In the genomic region with DNA sequence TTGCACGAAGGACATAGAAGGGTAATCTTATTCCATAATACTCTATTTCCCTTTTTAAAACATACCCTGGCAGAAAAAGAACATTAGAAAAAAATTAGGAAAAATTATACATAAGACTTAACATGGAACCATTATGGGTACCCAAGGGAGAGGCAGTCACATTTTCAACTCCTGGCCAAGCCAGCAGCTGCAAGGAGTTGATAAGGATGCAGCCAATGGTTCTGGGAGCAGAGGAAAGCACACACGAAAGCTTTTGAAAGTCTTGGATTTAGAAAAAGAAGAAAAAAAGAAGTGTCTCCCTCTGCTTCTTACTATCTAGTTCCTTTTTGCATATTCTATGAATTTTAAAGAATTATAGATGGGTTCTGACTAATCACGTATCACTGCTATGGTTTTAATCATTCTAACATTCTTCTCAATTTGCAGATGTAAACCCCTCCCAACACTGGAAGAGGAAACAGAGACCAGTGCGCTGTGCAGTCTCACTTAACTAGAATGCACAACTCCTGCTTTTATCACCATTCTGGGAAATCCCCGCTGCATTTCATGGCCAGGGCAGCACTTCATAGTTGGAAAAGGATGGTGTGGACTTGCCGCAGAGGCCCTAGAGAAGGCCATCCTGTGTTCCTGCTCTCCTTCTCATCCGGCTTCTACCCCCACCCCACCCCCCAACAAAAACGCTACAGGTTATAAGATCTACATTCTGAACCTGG, we compare ENCODE assay signal across 1 cellular context.
TF ChIP-seq lines count a peak whose summit lies in the region.

No MANE protein-coding gene starts in this region.

TF ChIP-seq in K562, 482 proteins besides CTCF, POLR2A, EP300 and RAD21 (continued from another document and continues in another):
- TF ChIP-seq ATF6 (CRISPR knock-in tag; IDR thresholded peaks at IDR 0.05) (no peak), EZH2 (IDR thresholded peaks at IDR 0.05; ENCODE audit: borderline replicate concordance, low read depth, low read length) (no peak), SREBF2 (CRISPR knock-in tag; IDR thresholded peaks at IDR 0.05) (no peak), MTA1 (IDR thresholded peaks at IDR 0.05; ENCODE audit: borderline replicate concordance) (no peak), GATA2 (CRISPR knock-in tag; IDR thresholded peaks at IDR 0.05) (peak; percentile 66), ELF1 (tag; IDR thresholded peaks at IDR 0.05) (no peak), NELFE (IDR thresholded peaks at IDR 0.05; ENCODE audit: insufficient read depth, insufficient read length) (no peak), KDM2B (CRISPR knock-in tag; IDR thresholded peaks at IDR 0.05) (no peak), ESRRB (CRISPR knock-in tag; IDR thresholded peaks at IDR 0.05; ENCODE audit: borderline replicate concordance) (no peak), MYNN (IDR thresholded peaks at IDR 0.05) (no peak), MYNN (CRISPR knock-in tag; IDR thresholded peaks at IDR 0.05) (no peak), EHMT2 (IDR thresholded peaks at IDR 0.05) (peak; percentile 78), ZNF324 (CRISPR knock-in tag; IDR thresholded peaks at IDR 0.05) (no peak), NCOA2 (IDR thresholded peaks at IDR 0.05; ENCODE audit: partially characterized antibody in 2 of 2) (no peak), TAF9B (IDR thresholded peaks at IDR 0.05; ENCODE audit: partially characterized antibody) (no peak), ZNF639 (CRISPR knock-in tag; conservative IDR thresholded peaks at IDR 0.05 in 1 of 2, IDR thresholded peaks at IDR 0.05 in 1 of 2) (no peak), STAT5A (IDR thresholded peaks at IDR 0.05; ENCODE audit: borderline replicate concordance, low read length) (peak; percentile 65; the same call in 1 of the 2 replicates), GTF2E2 (tag; IDR thresholded peaks at IDR 0.05) (0 out of 2 replicates have a peak, but pooled peaks have one; percentile 47), RB1 (IDR thresholded peaks at IDR 0.05; ENCODE audit: low read depth) (no peak), ZNF23 (CRISPR knock-in tag; IDR thresholded peaks at IDR 0.05) (no peak), ASH1L (IDR thresholded peaks at IDR 0.05; ENCODE audit: borderline replicate concordance, low read depth, partially characterized antibody) (no peak), SAFB (IDR thresholded peaks at IDR 0.05; ENCODE audit: borderline replicate concordance, low read depth, low read length) (no peak), CCNT2 (IDR thresholded peaks at IDR 0.05; ENCODE audit: borderline replicate concordance, extremely low read depth, insufficient read length, low read depth, low read length) (peak; percentile 36), CHCHD3 (CRISPR knock-in tag; IDR thresholded peaks at IDR 0.05) (no peak), GABPB2 (CRISPR knock-in tag; conservative IDR thresholded peaks at IDR 0.05) (no peak), DMBX1 (CRISPR knock-in tag; IDR thresholded peaks at IDR 0.05; ENCODE audit: borderline replicate concordance) (no peak), SIN3B (IDR thresholded peaks at IDR 0.05; ENCODE audit: low read depth) (no peak), HNRNPLL (IDR thresholded peaks at IDR 0.05; ENCODE audit: low read depth, low read length, poor library complexity, severe bottlenecking) (no peak), RBM14 (IDR thresholded peaks at IDR 0.05; ENCODE audit: borderline replicate concordance, insufficient read depth, low read depth, low read length) (no peak), ZNF175 (CRISPR knock-in tag; IDR thresholded peaks at IDR 0.05; ENCODE audit: low read depth) (no peak), ADNP (tag; IDR thresholded peaks at IDR 0.05) (peak; percentile 23; the same call in 1 of the 2 replicates), HEY1 (CRISPR knock-in tag; IDR thresholded peaks at IDR 0.05; ENCODE audit: borderline replicate concordance) (0 out of 2 replicates have a peak, but pooled peaks have one; percentile 18), JUNB (CRISPR knock-in tag; conservative IDR thresholded peaks at IDR 0.05) (no peak), YY1 (IDR thresholded peaks at IDR 0.05; ENCODE audit: borderline replicate concordance in 1 of 3, control insufficient read depth in 1 of 3, extremely low read depth in 1 of 3, insufficient read depth in 3 of 3, insufficient read length in 1 of 3, insufficient replicate concordance in 2 of 3, low read depth in 1 of 3, low read length in 2 of 3) (no peak), ZNF354B (CRISPR knock-in tag; IDR thresholded peaks at IDR 0.05) (no peak), SMARCA5 (IDR thresholded peaks at IDR 0.05) (peak; percentile 69; the same call in 1 of the 2 replicates), ZNF174 (CRISPR knock-in tag; IDR thresholded peaks at IDR 0.05) (no peak), HDAC2 (IDR thresholded peaks at IDR 0.05) (peak; percentile 70; the same call in 1 of the 2 replicates), CBX8 (IDR thresholded peaks at IDR 0.05; ENCODE audit: borderline replicate concordance, extremely low read depth, low read depth, low read length, poor library complexity, severe bottlenecking) (no peak), ARID1B (IDR thresholded peaks at IDR 0.05) (peak; percentile 96), FOXP1 (CRISPR knock-in tag; IDR thresholded peaks at IDR 0.05) (no peak), RNF2 (IDR thresholded peaks at IDR 0.05) (0 out of 2 replicates have a peak, but pooled peaks have one; percentile 36), CEBPB (tag; IDR thresholded peaks at IDR 0.05) (no peak), PCBP2 (IDR thresholded peaks at IDR 0.05; ENCODE audit: low read depth, low read length, poor library complexity, severe bottlenecking) (no peak), IFI16 (CRISPR knock-in tag; IDR thresholded peaks at IDR 0.05) (no peak), BRD4 (IDR thresholded peaks at IDR 0.05) (no peak), ZNF589 (CRISPR knock-in tag; IDR thresholded peaks at IDR 0.05; ENCODE audit: low read depth) (peak; percentile 65; the same call in 1 of the 2 replicates), CHD2 (IDR thresholded peaks at IDR 0.05; ENCODE audit: low read depth, low read length) (no peak)
- TF ChIP-seq, protein P1, sequence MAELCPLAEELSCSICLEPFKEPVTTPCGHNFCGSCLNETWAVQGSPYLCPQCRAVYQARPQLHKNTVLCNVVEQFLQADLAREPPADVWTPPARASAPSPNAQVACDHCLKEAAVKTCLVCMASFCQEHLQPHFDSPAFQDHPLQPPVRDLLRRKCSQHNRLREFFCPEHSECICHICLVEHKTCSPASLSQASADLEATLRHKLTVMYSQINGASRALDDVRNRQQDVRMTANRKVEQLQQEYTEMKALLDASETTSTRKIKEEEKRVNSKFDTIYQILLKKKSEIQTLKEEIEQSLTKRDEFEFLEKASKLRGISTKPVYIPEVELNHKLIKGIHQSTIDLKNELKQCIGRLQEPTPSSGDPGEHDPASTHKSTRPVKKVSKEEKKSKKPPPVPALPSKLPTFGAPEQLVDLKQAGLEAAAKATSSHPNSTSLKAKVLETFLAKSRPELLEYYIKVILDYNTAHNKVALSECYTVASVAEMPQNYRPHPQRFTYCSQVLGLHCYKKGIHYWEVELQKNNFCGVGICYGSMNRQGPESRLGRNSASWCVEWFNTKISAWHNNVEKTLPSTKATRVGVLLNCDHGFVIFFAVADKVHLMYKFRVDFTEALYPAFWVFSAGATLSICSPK (IDR thresholded peaks at IDR 0.05; ENCODE audit: borderline replicate concordance): no peak
- TF ChIP-seq, protein P2, sequence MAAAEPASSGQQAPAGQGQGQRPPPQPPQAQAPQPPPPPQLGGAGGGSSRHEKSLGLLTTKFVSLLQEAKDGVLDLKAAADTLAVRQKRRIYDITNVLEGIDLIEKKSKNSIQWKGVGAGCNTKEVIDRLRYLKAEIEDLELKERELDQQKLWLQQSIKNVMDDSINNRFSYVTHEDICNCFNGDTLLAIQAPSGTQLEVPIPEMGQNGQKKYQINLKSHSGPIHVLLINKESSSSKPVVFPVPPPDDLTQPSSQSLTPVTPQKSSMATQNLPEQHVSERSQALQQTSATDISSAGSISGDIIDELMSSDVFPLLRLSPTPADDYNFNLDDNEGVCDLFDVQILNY (CRISPR knock-in tag; IDR thresholded peaks at IDR 0.05): no peak
- TF ChIP-seq, protein P3, sequence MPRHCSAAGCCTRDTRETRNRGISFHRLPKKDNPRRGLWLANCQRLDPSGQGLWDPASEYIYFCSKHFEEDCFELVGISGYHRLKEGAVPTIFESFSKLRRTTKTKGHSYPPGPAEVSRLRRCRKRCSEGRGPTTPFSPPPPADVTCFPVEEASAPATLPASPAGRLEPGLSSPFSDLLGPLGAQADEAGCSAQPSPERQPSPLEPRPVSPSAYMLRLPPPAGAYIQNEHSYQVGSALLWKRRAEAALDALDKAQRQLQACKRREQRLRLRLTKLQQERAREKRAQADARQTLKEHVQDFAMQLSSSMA (CRISPR knock-in tag; IDR thresholded peaks at IDR 0.05): no peak
- TF ChIP-seq, protein P4, sequence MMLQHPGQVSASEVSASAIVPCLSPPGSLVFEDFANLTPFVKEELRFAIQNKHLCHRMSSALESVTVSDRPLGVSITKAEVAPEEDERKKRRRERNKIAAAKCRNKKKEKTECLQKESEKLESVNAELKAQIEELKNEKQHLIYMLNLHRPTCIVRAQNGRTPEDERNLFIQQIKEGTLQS (IDR thresholded peaks at IDR 0.05): no peak
- TF ChIP-seq, protein P4 (CRISPR knock-in tag; conservative IDR thresholded peaks at IDR 0.05): no peak
- TF ChIP-seq, protein P5, sequence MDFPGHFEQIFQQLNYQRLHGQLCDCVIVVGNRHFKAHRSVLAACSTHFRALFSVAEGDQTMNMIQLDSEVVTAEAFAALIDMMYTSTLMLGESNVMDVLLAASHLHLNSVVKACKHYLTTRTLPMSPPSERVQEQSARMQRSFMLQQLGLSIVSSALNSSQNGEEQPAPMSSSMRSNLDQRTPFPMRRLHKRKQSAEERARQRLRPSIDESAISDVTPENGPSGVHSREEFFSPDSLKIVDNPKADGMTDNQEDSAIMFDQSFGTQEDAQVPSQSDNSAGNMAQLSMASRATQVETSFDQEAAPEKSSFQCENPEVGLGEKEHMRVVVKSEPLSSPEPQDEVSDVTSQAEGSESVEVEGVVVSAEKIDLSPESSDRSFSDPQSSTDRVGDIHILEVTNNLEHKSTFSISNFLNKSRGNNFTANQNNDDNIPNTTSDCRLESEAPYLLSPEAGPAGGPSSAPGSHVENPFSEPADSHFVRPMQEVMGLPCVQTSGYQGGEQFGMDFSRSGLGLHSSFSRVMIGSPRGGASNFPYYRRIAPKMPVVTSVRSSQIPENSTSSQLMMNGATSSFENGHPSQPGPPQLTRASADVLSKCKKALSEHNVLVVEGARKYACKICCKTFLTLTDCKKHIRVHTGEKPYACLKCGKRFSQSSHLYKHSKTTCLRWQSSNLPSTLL (IDR thresholded peaks at IDR 0.05): no peak
- TF ChIP-seq, protein P6, sequence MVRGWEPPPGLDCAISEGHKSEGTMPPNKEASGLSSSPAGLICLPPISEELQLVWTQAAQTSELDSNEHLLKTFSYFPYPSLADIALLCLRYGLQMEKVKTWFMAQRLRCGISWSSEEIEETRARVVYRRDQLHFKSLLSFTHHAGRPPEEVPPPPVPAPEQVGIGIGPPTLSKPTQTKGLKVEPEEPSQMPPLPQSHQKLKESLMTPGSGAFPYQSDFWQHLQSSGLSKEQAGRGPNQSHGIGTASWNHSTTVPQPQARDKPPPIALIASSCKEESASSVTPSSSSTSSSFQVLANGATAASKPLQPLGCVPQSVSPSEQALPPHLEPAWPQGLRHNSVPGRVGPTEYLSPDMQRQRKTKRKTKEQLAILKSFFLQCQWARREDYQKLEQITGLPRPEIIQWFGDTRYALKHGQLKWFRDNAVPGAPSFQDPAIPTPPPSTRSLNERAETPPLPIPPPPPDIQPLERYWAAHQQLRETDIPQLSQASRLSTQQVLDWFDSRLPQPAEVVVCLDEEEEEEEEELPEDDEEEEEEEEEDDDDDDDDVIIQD (CRISPR knock-in tag; IDR thresholded peaks at IDR 0.05): no peak
- TF ChIP-seq, protein P7, sequence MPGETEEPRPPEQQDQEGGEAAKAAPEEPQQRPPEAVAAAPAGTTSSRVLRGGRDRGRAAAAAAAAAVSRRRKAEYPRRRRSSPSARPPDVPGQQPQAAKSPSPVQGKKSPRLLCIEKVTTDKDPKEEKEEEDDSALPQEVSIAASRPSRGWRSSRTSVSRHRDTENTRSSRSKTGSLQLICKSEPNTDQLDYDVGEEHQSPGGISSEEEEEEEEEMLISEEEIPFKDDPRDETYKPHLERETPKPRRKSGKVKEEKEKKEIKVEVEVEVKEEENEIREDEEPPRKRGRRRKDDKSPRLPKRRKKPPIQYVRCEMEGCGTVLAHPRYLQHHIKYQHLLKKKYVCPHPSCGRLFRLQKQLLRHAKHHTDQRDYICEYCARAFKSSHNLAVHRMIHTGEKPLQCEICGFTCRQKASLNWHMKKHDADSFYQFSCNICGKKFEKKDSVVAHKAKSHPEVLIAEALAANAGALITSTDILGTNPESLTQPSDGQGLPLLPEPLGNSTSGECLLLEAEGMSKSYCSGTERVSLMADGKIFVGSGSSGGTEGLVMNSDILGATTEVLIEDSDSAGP (CRISPR knock-in tag; IDR thresholded peaks at IDR 0.05): no peak
- TF ChIP-seq, protein P8, sequence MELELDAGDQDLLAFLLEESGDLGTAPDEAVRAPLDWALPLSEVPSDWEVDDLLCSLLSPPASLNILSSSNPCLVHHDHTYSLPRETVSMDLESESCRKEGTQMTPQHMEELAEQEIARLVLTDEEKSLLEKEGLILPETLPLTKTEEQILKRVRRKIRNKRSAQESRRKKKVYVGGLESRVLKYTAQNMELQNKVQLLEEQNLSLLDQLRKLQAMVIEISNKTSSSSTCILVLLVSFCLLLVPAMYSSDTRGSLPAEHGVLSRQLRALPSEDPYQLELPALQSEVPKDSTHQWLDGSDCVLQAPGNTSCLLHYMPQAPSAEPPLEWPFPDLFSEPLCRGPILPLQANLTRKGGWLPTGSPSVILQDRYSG (tag; conservative IDR thresholded peaks at IDR 0.05; ENCODE audit: low read depth): no peak
